In genomic region chr13:62014299-62014698, GRCh38 we compare ENCODE assay signal across 9 cellular contexts.
A peak's percentile ranks its signal among the peaks of the same experiment; 100 is the strongest.
DNase-seq lines count a peak whose midpoint lies in the region; ATAC-seq and TF ChIP-seq lines count a peak whose summit lies in the region.
"Had no signal": no experiment of that assay in that cellular context is flagged by ENCODE, and none has a peak within 500 bp of the region (broad histone marks: within the 10 kb centered on the region; RNA-seq: fewer than 3 reads in every experiment).

No MANE protein-coding gene starts in this region.

- ATAC-seq in CD8-positive, alpha-beta T cell: no peak
- ATAC-seq: activated T-cell treated with anti-CD3 and anti-CD28 coated beads, Interleukin-2, amount 50 U/mL, for 4 hours had no signal

- peak; percentile 50 for TF ChIP-seq CTCF in neural progenitor cell (IDR thresholded peaks at IDR 0.05)
- TF ChIP-seq CTCF in CD8-positive, alpha-beta T cell (IDR thresholded peaks at IDR 0.05): no peak

- H3K4me2 ChIP-seq in neural progenitor cell: no peak overlapping the region

- H3K36me3 Mint-ChIP-seq in neural progenitor cell: no peaks in the 10 kb centered on the region
- H3K36me3 Mint-ChIP-seq in activated CD4-positive, alpha-beta memory T cell treated with anti-CD3 and anti-CD28 coated beads, Interleukin-2, amount 10 ng/mL, durations not matched to agents 7 days and 5 days (ENCODE audit: low read depth): no peaks in the 10 kb centered on the region
- H3K36me3 Mint-ChIP-seq in CD8-positive, alpha-beta T cell: no peaks in the 10 kb centered on the region

- no peaks in the 10 kb centered on the region for H4K20me1 ChIP-seq in neural progenitor cell (ENCODE audit: low read depth)

- intact Hi-C loops in CD8-positive, alpha-beta T cell (cut with DNase I, micrococcal nuclease): no loop called here

- H3K4me3 ChIP-seq in neural progenitor cell: no peak overlapping the region
- no peak overlapping the region for H3K4me3 ChIP-seq in CD8-positive, alpha-beta T cell (ENCODE audit: low read depth, low read length)

- no peaks in the 10 kb centered on the region for H3K9me3 Mint-ChIP-seq in neural progenitor cell
- H3K9me3 Mint-ChIP-seq in activated CD4-positive, alpha-beta memory T cell treated with anti-CD3 and anti-CD28 coated beads, Interleukin-2, amount 10 ng/mL, durations not matched to agents 7 days and 5 days: no peaks in the 10 kb centered on the region
- peaks cover 3% of the 10 kb centered on the region for H3K9me3 Mint-ChIP-seq in CD8-positive, alpha-beta T cell

- no peaks in the 10 kb centered on the region for H3K9me3 ChIP-seq in neural progenitor cell (ENCODE audit: low read depth)
- H3K9me3 ChIP-seq in CD8-positive, alpha-beta T cell (ENCODE audit: low read length): no peaks in the 10 kb centered on the region

- no peaks in the 10 kb centered on the region for H3K79me2 ChIP-seq in neural progenitor cell (ENCODE audit: low read depth)

- CTCF ChIA-PET in activated CD4-positive, alpha-beta memory T cell treated with anti-CD3 and anti-CD28 coated beads, Interleukin-2, amount 10 ng/mL, durations not matched to agents 7 days and 5 days (lab: Charles Lee): no interaction called here
- CTCF ChIA-PET in CD8-positive, alpha-beta T cell (lab: Charles Lee): no interaction called here

- H3K36me3 ChIP-seq in neural progenitor cell: no peaks in the 10 kb centered on the region
- H3K36me3 ChIP-seq in CD8-positive, alpha-beta T cell (ENCODE audit: insufficient read depth, low read length): no peaks in the 10 kb centered on the region

- no peaks in the 10 kb centered on the region for H3K27me3 ChIP-seq in neural progenitor cell
- H3K27me3 ChIP-seq in CD8-positive, alpha-beta T cell (ENCODE audit: insufficient read depth, low read length): no peaks in the 10 kb centered on the region

- no peak overlapping the region for H3K9ac ChIP-seq in neural progenitor cell

- H2AFZ ChIP-seq in neural progenitor cell (replicated peaks): no peak overlapping the region

- peak; percentile 10 for DNase-seq in H4 (ENCODE audit: low spot score)
- peak; percentile 6 for DNase-seq in NCI-H2081 treated with DMSO at 0.1 percent for 48 hours (lab: John Stamatoyannopoulos, UW)
- peak; percentile 40 for DNase-seq in astrocyte of the hippocampus (ENCODE audit: low read depth, low spot score)
- no peak for DNase-seq in neural progenitor cell (ENCODE audit: low spot score)
- DNase-seq in LoVo (ENCODE audit: low spot score): no peak
- no peak for DNase-seq in activated CD4-positive, alpha-beta memory T cell treated with anti-CD3 and anti-CD28 coated beads, Interleukin-2, amount 10 ng/mL, durations not matched to agents 7 days and 5 days
- DNase-seq in middle frontal gyrus (ENCODE audit: extremely low spot score, low spot score): no peak
- no peak for DNase-seq in CD8-positive, alpha-beta T cell
- DNase-seq: activated T-cell treated with anti-CD3 and anti-CD28 coated beads, Interleukin-2, amount 50 U/mL, for 4 hours had no signal

- H3K4me1 Mint-ChIP-seq in neural progenitor cell: no peaks in the 10 kb centered on the region
- no peaks in the 10 kb centered on the region for H3K4me1 Mint-ChIP-seq in activated CD4-positive, alpha-beta memory T cell treated with anti-CD3 and anti-CD28 coated beads, Interleukin-2, amount 10 ng/mL, durations not matched to agents 7 days and 5 days
- H3K4me1 Mint-ChIP-seq in CD8-positive, alpha-beta T cell (ENCODE audit: low read depth): no peaks in the 10 kb centered on the region

- no peak overlapping the region for H3K4me3 Mint-ChIP-seq in neural progenitor cell
- no peak overlapping the region for H3K4me3 Mint-ChIP-seq in activated CD4-positive, alpha-beta memory T cell treated with anti-CD3 and anti-CD28 coated beads, Interleukin-2, amount 10 ng/mL, durations not matched to agents 7 days and 5 days
- no peak overlapping the region for H3K4me3 Mint-ChIP-seq in CD8-positive, alpha-beta T cell
- H3K4me3 Mint-ChIP-seq: activated T-cell treated with anti-CD3 and anti-CD28 coated beads, Interleukin-2, amount 50 U/mL, for 4 hours had no signal

- H3K27ac Mint-ChIP-seq in neural progenitor cell: no peak overlapping the region
- H3K27ac Mint-ChIP-seq in activated CD4-positive, alpha-beta memory T cell treated with anti-CD3 and anti-CD28 coated beads, Interleukin-2, amount 10 ng/mL, durations not matched to agents 7 days and 5 days: no peak overlapping the region
- H3K27ac Mint-ChIP-seq in CD8-positive, alpha-beta T cell: no peak overlapping the region

- H3K27ac ChIP-seq in neural progenitor cell: no peak overlapping the region
- no peak overlapping the region for H3K27ac ChIP-seq in CD8-positive, alpha-beta T cell (ENCODE audit: low read depth, low read length)

- H3K27me3 Mint-ChIP-seq in neural progenitor cell (ENCODE audit: insufficient read depth, low read depth): no peaks in the 10 kb centered on the region
- no peaks in the 10 kb centered on the region for H3K27me3 Mint-ChIP-seq in activated CD4-positive, alpha-beta memory T cell treated with anti-CD3 and anti-CD28 coated beads, Interleukin-2, amount 10 ng/mL, durations not matched to agents 7 days and 5 days
- H3K27me3 Mint-ChIP-seq in CD8-positive, alpha-beta T cell (ENCODE audit: low read depth): no peaks in the 10 kb centered on the region

- no peaks in the 10 kb centered on the region for H3F3A ChIP-seq in neural progenitor cell (ENCODE audit: low read depth)

- POLR2A ChIA-PET in activated CD4-positive, alpha-beta memory T cell treated with anti-CD3 and anti-CD28 coated beads, Interleukin-2, amount 10 ng/mL, durations not matched to agents 7 days and 5 days (lab: Charles Lee): no interaction called here
- POLR2A ChIA-PET in CD8-positive, alpha-beta T cell (lab: Charles Lee): no interaction called here

- H3K4me1 ChIP-seq in neural progenitor cell: no peaks in the 10 kb centered on the region
- H3K4me1 ChIP-seq in CD8-positive, alpha-beta T cell (ENCODE audit: insufficient read depth, low read length): no peaks in the 10 kb centered on the region

Comparison
In these comparisons a context has a peak if more than half of its experiments do, and no peak if none do; other contexts are left out.
1. DNase-seq: peak in H4 (single experiment), NCI-H2081 treated with DMSO at 0.1 percent for 48 hours (single experiment) and astrocyte of the hippocampus (single experiment); none in neural progenitor cell (single experiment), LoVo (single experiment), activated CD4-positive, alpha-beta memory T cell treated with anti-CD3 and anti-CD28 coated beads, Interleukin-2, amount 10 ng/mL, durations not matched to agents 7 days and 5 days (single experiment), middle frontal gyrus (single experiment) and CD8-positive, alpha-beta T cell (0 of 7).